In the genomic region with DNA sequence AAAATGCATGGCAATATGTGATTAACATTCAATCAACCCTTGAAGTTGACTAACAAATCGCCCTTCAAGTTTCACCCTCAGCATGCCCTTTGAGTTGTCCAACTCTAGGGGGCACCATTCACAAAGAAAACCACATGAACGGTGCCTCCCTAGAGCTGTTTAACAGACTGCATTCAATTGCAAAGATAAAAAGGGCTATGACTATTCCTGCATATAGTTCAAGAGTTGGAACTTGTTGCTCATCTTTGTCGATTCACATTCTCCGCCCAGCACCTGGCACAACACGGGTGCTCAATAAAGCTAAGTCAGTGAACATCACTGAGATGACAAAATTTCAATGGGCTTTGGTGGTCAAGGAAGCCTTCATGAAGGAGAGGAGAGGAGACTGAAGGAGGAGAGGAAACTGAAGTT, we compare ENCODE assay signal across 7 cellular contexts.
DNase-seq lines count a peak whose midpoint lies in the region; ATAC-seq and TF ChIP-seq lines count a peak whose summit lies in the region.

No MANE protein-coding gene starts in this region.

- no peak overlapping the region for H3K27ac ChIP-seq in Peyer's patch

- no peak for ATAC-seq in HG02981 (IDR thresholded peaks at IDR 0.05; ENCODE audit: unreplicated experiment)
- ATAC-seq in GM18498 (IDR thresholded peaks at IDR 0.05; ENCODE audit: unreplicated experiment): no peak

- no peaks in the 10 kb centered on the region for H3K9me3 ChIP-seq in Peyer's patch

- no peak overlapping the region for H3K4me3 ChIP-seq in Peyer's patch

- TF ChIP-seq POLR2A in Peyer's patch (IDR thresholded peaks at IDR 0.05): no peak

- no peaks in the 10 kb centered on the region for H3K27me3 ChIP-seq in Peyer's patch

- DNase-seq in DMS 273 treated with DMSO at 0.1 percent for 48 hours (lab: John Stamatoyannopoulos, UW): peak; percentile 4
- peak; percentile 50 for DNase-seq in HCEC 1CT
- peak in 1 of 3 donors; percentile 57 for DNase-seq in Peyer's patch
- peak; percentile 33 to 53 for DNase-seq in dermis microvascular lymphatic vessel endothelial cell (ENCODE audit: low read depth in 2 of 2)
- DNase-seq in midbrain (lab: John Stamatoyannopoulos, UW): peak; percentile 68

- H3K4me1 ChIP-seq in Peyer's patch: no peaks in the 10 kb centered on the region

- H3K36me3 ChIP-seq in Peyer's patch: no peaks in the 10 kb centered on the region

- TF ChIP-seq CTCF in Peyer's patch (IDR thresholded peaks at IDR 0.05): peak in 4 of 6 experiments; percentile 24 to 75 (median 66)
